In genomic region chr7:105012503-105013282, GRCh38 we compare ENCODE assay signal across 1 cellular context.
TF ChIP-seq lines count a peak whose summit lies in the region.

No MANE protein-coding gene starts in this region.

TF ChIP-seq in HepG2, 621 proteins besides CTCF, POLR2A, EP300 and RAD21 (continued from another document and continues in another):
- TF ChIP-seq ZNF768 (CRISPR knock-in tag; IDR thresholded peaks at IDR 0.05) (peak; percentile 13; the same call in 1 of the 2 replicates), JUN (CRISPR knock-in tag; IDR thresholded peaks at IDR 0.05) (peak; percentile 99), HMG20A (CRISPR knock-in tag; IDR thresholded peaks at IDR 0.05; ENCODE audit: borderline replicate concordance) (peak; percentile 43; the same call in 1 of the 2 replicates), ZBTB43 (CRISPR knock-in tag; conservative IDR thresholded peaks at IDR 0.05) (peak; percentile 26; the same call in 1 of the 2 replicates), RBM22 (optimal IDR thresholded peaks at IDR 0.05; ENCODE audit: low read length) (peak; percentile 65), SRF (IDR thresholded peaks at IDR 0.05; ENCODE audit: low read depth, low read length) (no peak), GABPB1 (CRISPR knock-in tag; IDR thresholded peaks at IDR 0.05) (peak; percentile 86), JUNB (CRISPR knock-in tag; IDR thresholded peaks at IDR 0.05; ENCODE audit: borderline replicate concordance) (peak; percentile 82; the same call in 1 of the 2 replicates), AGO1 (IDR thresholded peaks at IDR 0.05; ENCODE audit: low read depth, low read length, poor library complexity, severe bottlenecking) (peak; percentile 83), HMGXB4 (CRISPR knock-in tag; IDR thresholded peaks at IDR 0.05; ENCODE audit: borderline replicate concordance in 1 of 2, low read depth in 1 of 2) (peak in 1 of 2 experiments; percentile 13; a peak in 3 of 4 replicates), ZNF691 (CRISPR knock-in tag; IDR thresholded peaks at IDR 0.05; ENCODE audit: borderline replicate concordance, low read depth) (peak; percentile 68; the same call in 1 of the 2 replicates), RELA (CRISPR knock-in tag; IDR thresholded peaks at IDR 0.05) (0 out of 2 replicates have a peak, but pooled peaks have one; percentile 66), TERF1 (CRISPR knock-in tag; IDR thresholded peaks at IDR 0.05) (no peak), MXD4 (CRISPR knock-in tag; IDR thresholded peaks at IDR 0.05) (peak; percentile 87), TCF7 (IDR thresholded peaks at IDR 0.05; ENCODE audit: low read depth) (no peak), DBP (CRISPR knock-in tag; IDR thresholded peaks at IDR 0.05; ENCODE audit: not compliant biosample characterization) (peak; percentile 47), PHF20 (CRISPR knock-in tag; IDR thresholded peaks at IDR 0.05) (no peak; the same call in none of the 2 replicates), ZNF674 (CRISPR knock-in tag; IDR thresholded peaks at IDR 0.05; ENCODE audit: low read depth) (no peak), BORCS8-MEF2B (CRISPR knock-in tag; IDR thresholded peaks at IDR 0.05) (peak; percentile 87; the same call in 1 of the 2 replicates), IKZF5 (CRISPR knock-in tag; IDR thresholded peaks at IDR 0.05) (peak; percentile 94), IRF9 (CRISPR knock-in tag; IDR thresholded peaks at IDR 0.05; ENCODE audit: borderline replicate concordance) (peak; percentile 93), ZSCAN12 (CRISPR knock-in tag; IDR thresholded peaks at IDR 0.05) (no peak), IKZF1 (IDR thresholded peaks at IDR 0.05) (no peak), ZNF816 (CRISPR knock-in tag; IDR thresholded peaks at IDR 0.05; ENCODE audit: borderline replicate concordance) (peak; percentile 82; the same call in 1 of the 2 replicates), ZNF441 (CRISPR knock-in tag; IDR thresholded peaks at IDR 0.05; ENCODE audit: borderline replicate concordance) (peak; percentile 23; the same call in 1 of the 2 replicates), HOXA5 (CRISPR knock-in tag; IDR thresholded peaks at IDR 0.05) (peak; percentile 86), NFKBIZ (CRISPR knock-in tag; IDR thresholded peaks at IDR 0.05) (peak; percentile 89), CHCHD3 (CRISPR knock-in tag; IDR thresholded peaks at IDR 0.05) (no peak), ZNF430 (CRISPR knock-in tag; IDR thresholded peaks at IDR 0.05) (peak; percentile 70), GLMP (CRISPR knock-in tag; IDR thresholded peaks at IDR 0.05; ENCODE audit: borderline replicate concordance) (peak; percentile 40; the same call in 1 of the 2 replicates), MIXL1 (CRISPR knock-in tag; IDR thresholded peaks at IDR 0.05) (no peak), HOXA3 (CRISPR knock-in tag; IDR thresholded peaks at IDR 0.05) (peak; percentile 95), NR1H2 (CRISPR knock-in tag; IDR thresholded peaks at IDR 0.05; ENCODE audit: borderline replicate concordance, low read depth) (peak; percentile 76; the same call in 1 of the 2 replicates), ZBTB33 (CRISPR knock-in tag; IDR thresholded peaks at IDR 0.05) (peak; percentile 56; the same call in 1 of the 2 replicates), PHF8 (CRISPR knock-in tag; IDR thresholded peaks at IDR 0.05) (peak; percentile 85), ZNF282 (IDR thresholded peaks at IDR 0.05; ENCODE audit: partially characterized antibody) (no peak), KDM2A (CRISPR knock-in tag; IDR thresholded peaks at IDR 0.05; ENCODE audit: borderline replicate concordance, low read depth) (peak; percentile 93), KDM5A (IDR thresholded peaks at IDR 0.05; ENCODE audit: borderline replicate concordance, low read length) (no peak; the same call in 1 of the 2 replicates), ZNF883 (CRISPR knock-in tag; IDR thresholded peaks at IDR 0.05; ENCODE audit: not compliant biosample characterization) (peak; percentile 89), JUND (CRISPR knock-in tag; IDR thresholded peaks at IDR 0.05) (peak; percentile 96), CREBL2 (CRISPR knock-in tag; IDR thresholded peaks at IDR 0.05; ENCODE audit: borderline replicate concordance) (peak; percentile 100), LCORL (IDR thresholded peaks at IDR 0.05) (0 out of 2 replicates have a peak, but pooled peaks have one; percentile 6), LCORL (CRISPR knock-in tag; IDR thresholded peaks at IDR 0.05) (peak; percentile 89), ZNF550 (CRISPR knock-in tag; IDR thresholded peaks at IDR 0.05; ENCODE audit: borderline replicate concordance) (no peak), ZNF850 (CRISPR knock-in tag; conservative IDR thresholded peaks at IDR 0.05) (0 out of 2 replicates have a peak, but pooled peaks have one; percentile 52), DNMT3B (CRISPR knock-in tag; conservative IDR thresholded peaks at IDR 0.05) (0 out of 2 replicates have a peak, but pooled peaks have one; percentile 27), NFIB (CRISPR knock-in tag; IDR thresholded peaks at IDR 0.05; ENCODE audit: borderline replicate concordance) (no peak), SNAPC4 (CRISPR knock-in tag; IDR thresholded peaks at IDR 0.05) (peak; percentile 77; the same call in 1 of the 2 replicates)
